In the genomic region with DNA sequence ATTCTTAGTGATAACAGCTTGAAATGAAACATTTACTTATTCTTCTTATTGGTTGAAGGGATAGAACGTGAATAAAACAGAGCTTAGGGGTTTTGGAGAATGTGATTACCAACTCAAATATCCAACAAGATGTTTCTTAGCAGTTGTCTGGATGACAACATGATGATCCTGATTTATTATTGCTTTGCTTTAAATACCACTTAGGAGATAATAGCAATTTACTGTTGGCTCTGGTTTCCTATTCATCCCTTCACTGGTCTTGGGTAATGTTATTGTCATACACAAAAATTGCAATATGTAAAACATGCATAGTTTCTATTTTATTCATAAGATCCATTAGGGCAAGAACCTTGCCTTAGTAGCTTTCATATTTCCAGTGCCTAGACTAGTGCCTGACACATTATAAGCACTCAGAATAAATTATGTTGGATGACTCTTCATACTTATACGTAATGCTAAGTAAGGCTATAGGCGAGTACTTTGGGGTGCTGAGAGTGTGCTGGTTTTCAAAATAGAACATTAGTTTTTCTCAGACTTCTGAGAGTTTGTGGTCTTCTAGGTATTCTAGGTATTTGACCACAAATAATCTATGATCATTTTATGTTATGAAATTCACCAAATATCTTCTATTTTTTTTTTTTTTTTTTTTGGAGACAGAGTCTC, we compare ENCODE assay signal across 1 cellular context.
TF ChIP-seq lines count a peak whose summit lies in the region.

No MANE protein-coding gene starts in this region.

TF ChIP-seq in SK-N-SH, 30 proteins besides CTCF, POLR2A, EP300 and RAD21 (continued from another document):
- TF ChIP-seq, protein P1, sequence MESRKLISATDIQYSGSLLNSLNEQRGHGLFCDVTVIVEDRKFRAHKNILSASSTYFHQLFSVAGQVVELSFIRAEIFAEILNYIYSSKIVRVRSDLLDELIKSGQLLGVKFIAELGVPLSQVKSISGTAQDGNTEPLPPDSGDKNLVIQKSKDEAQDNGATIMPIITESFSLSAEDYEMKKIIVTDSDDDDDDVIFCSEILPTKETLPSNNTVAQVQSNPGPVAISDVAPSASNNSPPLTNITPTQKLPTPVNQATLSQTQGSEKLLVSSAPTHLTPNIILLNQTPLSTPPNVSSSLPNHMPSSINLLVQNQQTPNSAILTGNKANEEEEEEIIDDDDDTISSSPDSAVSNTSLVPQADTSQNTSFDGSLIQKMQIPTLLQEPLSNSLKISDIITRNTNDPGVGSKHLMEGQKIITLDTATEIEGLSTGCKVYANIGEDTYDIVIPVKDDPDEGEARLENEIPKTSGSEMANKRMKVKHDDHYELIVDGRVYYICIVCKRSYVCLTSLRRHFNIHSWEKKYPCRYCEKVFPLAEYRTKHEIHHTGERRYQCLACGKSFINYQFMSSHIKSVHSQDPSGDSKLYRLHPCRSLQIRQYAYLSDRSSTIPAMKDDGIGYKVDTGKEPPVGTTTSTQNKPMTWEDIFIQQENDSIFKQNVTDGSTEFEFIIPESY (IDR thresholded peaks at IDR 0.05; ENCODE audit: borderline replicate concordance, low read depth): no peak
- TF ChIP-seq JUND (IDR thresholded peaks at IDR 0.05) (0 out of 2 replicates have a peak, but pooled peaks have one; percentile 13), TCF12 (IDR thresholded peaks at IDR 0.05) (peak; percentile 52; the same call in 1 of the 2 replicates), ELF1 (IDR thresholded peaks at IDR 0.05) (no peak), EZH2phosphoT487 (IDR thresholded peaks at IDR 0.05; ENCODE audit: borderline replicate concordance, low read depth) (no peak), NFIC (IDR thresholded peaks at IDR 0.05; ENCODE audit: borderline replicate concordance) (peak; percentile 22; the same call in 1 of the 2 replicates), POLR2AphosphoS5 (IDR thresholded peaks at IDR 0.05; ENCODE audit: low read depth, low read length) (peak; percentile 15; the same call in 1 of the 2 replicates), SMC3 (IDR thresholded peaks at IDR 0.05; ENCODE audit: low read depth, low read length) (no peak)
- TF ChIP-seq, protein P2, sequence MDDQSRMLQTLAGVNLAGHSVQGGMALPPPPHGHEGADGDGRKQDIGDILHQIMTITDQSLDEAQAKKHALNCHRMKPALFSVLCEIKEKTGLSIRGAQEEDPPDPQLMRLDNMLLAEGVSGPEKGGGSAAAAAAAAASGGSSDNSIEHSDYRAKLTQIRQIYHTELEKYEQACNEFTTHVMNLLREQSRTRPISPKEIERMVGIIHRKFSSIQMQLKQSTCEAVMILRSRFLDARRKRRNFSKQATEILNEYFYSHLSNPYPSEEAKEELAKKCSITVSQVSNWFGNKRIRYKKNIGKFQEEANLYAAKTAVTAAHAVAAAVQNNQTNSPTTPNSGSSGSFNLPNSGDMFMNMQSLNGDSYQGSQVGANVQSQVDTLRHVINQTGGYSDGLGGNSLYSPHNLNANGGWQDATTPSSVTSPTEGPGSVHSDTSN (IDR thresholded peaks at IDR 0.05): peak; percentile 52; the same call in 1 of the 2 replicates
- TF ChIP-seq, protein P3, sequence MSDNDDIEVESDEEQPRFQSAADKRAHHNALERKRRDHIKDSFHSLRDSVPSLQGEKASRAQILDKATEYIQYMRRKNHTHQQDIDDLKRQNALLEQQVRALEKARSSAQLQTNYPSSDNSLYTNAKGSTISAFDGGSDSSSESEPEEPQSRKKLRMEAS (IDR thresholded peaks at IDR 0.05; ENCODE audit: low read depth): no peak
